ENCODE assay signal across 8 cellular contexts in genomic region chr11:57566035-57566504, GRCh38. TPM values are rescaled to one million over a fixed set of nuclear protein-coding genes. Genes with fewer than 3 reads are reported as not detected.
A peak's percentile ranks its signal among the peaks of the same experiment; 100 is the strongest.
DNase-seq lines count a peak whose midpoint lies in the region; ATAC-seq lines count a peak whose summit lies in the region.

No MANE protein-coding gene starts in this region.

- ATAC-seq in HG03196 (IDR thresholded peaks at IDR 0.05; ENCODE audit: unreplicated experiment) (peak; percentile 63), left lobe of liver (peak; percentile 66)
- peak; percentile 37 for ATAC-seq in central memory CD8-positive, alpha-beta T cell (replicated peaks; ENCODE audit: extremely low read depth, poor library complexity, severe bottlenecking)

- peak overlapping the region; percentile 95 for H3K4me3 Mint-ChIP-seq in central memory CD8-positive, alpha-beta T cell

- H3K36me3 ChIP-seq in subcutaneous abdominal adipose tissue (ENCODE audit: control insufficient read depth in 5 of 5, insufficient read depth in 5 of 5, low read length in 5 of 5): no peaks in the 10 kb centered on the region

- H3K9ac ChIP-seq in subcutaneous abdominal adipose tissue (ENCODE audit: low read length in 5 of 5): peak overlapping the region in 4 of 5 donors; percentile 40 to 93 (median 82)

- peak overlapping the region; percentile 79 for H3K27ac ChIP-seq in subcutaneous abdominal adipose tissue (ENCODE audit: low read depth, low read length)

- H3K4me3 ChIP-seq in subcutaneous abdominal adipose tissue (ENCODE audit: low read depth in 1 of 5, low read length in 5 of 5): peak overlapping the region; percentile 33 to 96 (median 90)

- no peaks in the 10 kb centered on the region for H3K9me3 ChIP-seq in subcutaneous abdominal adipose tissue (ENCODE audit: control insufficient read depth in 5 of 5, low read length in 5 of 5)

- no peaks in the 10 kb centered on the region for H3K27me3 Mint-ChIP-seq in central memory CD8-positive, alpha-beta T cell

- peaks cover 69% of the 10 kb centered on the region for H3K4me1 Mint-ChIP-seq in central memory CD8-positive, alpha-beta T cell

- peaks cover 22% of the 10 kb centered on the region for H3K36me3 Mint-ChIP-seq in central memory CD8-positive, alpha-beta T cell (ENCODE audit: insufficient read depth)

- peak overlapping the region; percentile 96 for H3K27ac Mint-ChIP-seq in central memory CD8-positive, alpha-beta T cell (ENCODE audit: low read depth)

- DNase-seq in DMS153 treated with DMSO at 0.1 percent for 48 hours (lab: John Stamatoyannopoulos, UW; ENCODE audit: unreplicated experiment) (peak; percentile 45), GM19238 (ENCODE audit: insufficient read length, low spot score) (peak; percentile 47), RKO (ENCODE audit: low spot score) (peak; percentile 46), left lobe of liver (ENCODE audit: low spot score) (no peak), SK-N-DZ (ENCODE audit: low spot score) (no peak)
- DNase-seq in central memory CD8-positive, alpha-beta T cell (ENCODE audit: low spot score in 2 of 2): no peak

- H3K9me3 Mint-ChIP-seq in central memory CD8-positive, alpha-beta T cell: no peaks in the 10 kb centered on the region

- H3K4me1 ChIP-seq in subcutaneous abdominal adipose tissue (ENCODE audit: control insufficient read depth in 5 of 5, insufficient read depth in 5 of 5, low read length in 5 of 5): peaks cover 0 to 51% (median 35%) of the 10 kb centered on the region in 5 donors

- H3K27me3 ChIP-seq in subcutaneous abdominal adipose tissue (ENCODE audit: control insufficient read depth in 5 of 5, insufficient read depth in 4 of 5, low read length in 5 of 5): no peaks in the 10 kb centered on the region

RNA-seq across cellular contexts. Expression of gene UBE2L6, which starts 1.4 kb away (rescaled TPM):
- total RNA-seq in left lobe of liver: 53.0 TPM
- 47.7 and 47.8 TPM in 2 replicates for polyA plus RNA-seq in SK-N-DZ (2014; cell fraction: cytosol; rRNA removed)
- polyA plus RNA-seq in SK-N-DZ (2014; cell fraction: nucleus; rRNA removed): 17.3 and 21.4 TPM in 2 replicates

RNA-seq across cellular contexts. Expression of gene SMTNL1, which starts 28.7 kb away (rescaled TPM):
- total RNA-seq in left lobe of liver: not detected
- polyA plus RNA-seq in SK-N-DZ (2014; cell fraction: cytosol; rRNA removed): 0.12 and 0.16 TPM in 2 replicates
- 0.50 and 0.64 TPM in 2 replicates for polyA plus RNA-seq in SK-N-DZ (2014; cell fraction: nucleus; rRNA removed)

RNA-seq across cellular contexts. Expression of gene SERPING1, which starts 31.4 kb away (rescaled TPM):
- total RNA-seq in left lobe of liver: 1,854 TPM
- polyA plus RNA-seq in SK-N-DZ (2014; cell fraction: cytosol; rRNA removed): 22.4 and 28.2 TPM in 2 replicates
- 11.5 and 26.6 TPM in 2 replicates for polyA plus RNA-seq in SK-N-DZ (2014; cell fraction: nucleus; rRNA removed)

RNA-seq across cellular contexts. Expression of gene TIMM10, which starts 35.5 kb away (rescaled TPM):
- total RNA-seq in left lobe of liver: 39.3 TPM
- polyA plus RNA-seq in SK-N-DZ (2014; cell fraction: cytosol; rRNA removed): 76.1 and 111 TPM in 2 replicates
- polyA plus RNA-seq in SK-N-DZ (2014; cell fraction: nucleus; rRNA removed): 36.7 and 53.3 TPM in 2 replicates

RNA-seq across cellular contexts. Expression of gene SLC43A1, which starts 50.6 kb away (rescaled TPM):
- total RNA-seq in left lobe of liver: 115 TPM
- 11.6 and 16.9 TPM in 2 replicates for polyA plus RNA-seq in SK-N-DZ (2014; cell fraction: cytosol; rRNA removed)
- 44.9 and 68.1 TPM in 2 replicates for polyA plus RNA-seq in SK-N-DZ (2014; cell fraction: nucleus; rRNA removed)

Comparison
In these comparisons a context has a peak if more than half of its experiments do, and no peak if none do; other contexts are left out.
1. DNase-seq: peak in DMS153 treated with DMSO at 0.1 percent for 48 hours (single experiment), GM19238 (single experiment) and RKO (single experiment); none in central memory CD8-positive, alpha-beta T cell (0 of 2), left lobe of liver (single experiment) and SK-N-DZ (single experiment).
2. Peak in every context shown above with its lines, with median percentiles within 50 percentile points of each other: ATAC-seq.